In the genomic region with DNA sequence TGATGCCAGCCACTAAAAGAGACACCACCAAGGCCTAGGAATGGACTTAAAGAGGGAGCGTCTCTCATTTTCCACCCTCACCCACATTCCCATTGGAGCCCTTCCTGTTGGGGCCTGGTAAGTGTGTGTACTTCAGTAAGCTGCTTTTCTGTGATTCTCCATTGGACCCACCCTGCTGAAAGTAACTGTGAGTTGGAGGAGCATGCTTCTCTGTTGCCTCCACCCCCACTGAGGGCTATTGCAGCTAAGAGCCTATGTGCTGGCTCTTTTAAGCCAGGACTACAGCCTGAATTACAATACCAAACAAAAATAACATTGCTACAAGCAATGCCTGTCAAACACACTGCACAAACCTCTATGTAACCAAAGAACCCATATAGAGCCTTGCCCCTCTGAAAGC, we compare ENCODE assay signal across 20 cellular contexts.
A peak's percentile ranks its signal among the peaks of the same experiment; 100 is the strongest.
DNase-seq lines count a peak whose midpoint lies in the region; ATAC-seq, FAIRE-seq and TF ChIP-seq lines count a peak whose summit lies in the region.
"Had no signal": no experiment of that assay in that cellular context is flagged by ENCODE, and none has a peak within 500 bp of the region (broad histone marks: within the 10 kb centered on the region; RNA-seq: fewer than 3 reads in every experiment).

No MANE protein-coding gene starts in this region.

- H2AFZ ChIP-seq in GM12878 (ENCODE audit: control insufficient read depth, low read depth, low read length) = no peak overlapping the region

- no peak overlapping the region for H3K4me2 ChIP-seq in GM12878 (ENCODE audit: control insufficient read depth, insufficient read depth)

- 94% methylated on average over 1 of the region's 1 CpG for WGBS in GM12878 (ENCODE audit: insufficient coverage, insufficient replicate concordance, low lambda C conversion rate, missing lambda C conversion rate)
- WGBS in transverse colon (ENCODE audit: low coverage in 1 of 2), 2 donors = 94 to 100% methylated on average over 1 of the region's 1 CpG

- no peak for TF ChIP-seq CTCF in CD8-positive, alpha-beta T cell (IDR thresholded peaks at IDR 0.05)
- TF ChIP-seq CTCF in GM12878 (IDR thresholded peaks at IDR 0.05 in 2 of 3, conservative IDR thresholded peaks at IDR 0.05 in 1 of 3; ENCODE audit: control insufficient read depth in 2 of 3, extremely low read depth in 1 of 3, insufficient read depth in 1 of 3, low read depth in 3 of 3, low read length in 3 of 3) = no peak
- TF ChIP-seq CTCF in transverse colon (IDR thresholded peaks at IDR 0.05) = no peak

- no peak overlapping the region for H3K27ac Mint-ChIP-seq in CD8-positive, alpha-beta T cell
- H3K27ac Mint-ChIP-seq: HFFc6 had no signal

- no peaks in the 10 kb centered on the region for H3K27me3 Mint-ChIP-seq in CD8-positive, alpha-beta T cell (ENCODE audit: low read depth)

- no peaks in the 10 kb centered on the region for H3K36me3 ChIP-seq in CD8-positive, alpha-beta T cell (ENCODE audit: insufficient read depth, low read length)
- H3K36me3 ChIP-seq in GM12878 (ENCODE audit: control insufficient read depth in 2 of 2, insufficient read depth in 2 of 2, low read length in 1 of 2) (no peaks in the 10 kb centered on the region), transverse colon (no peaks in the 10 kb centered on the region)
- H3K36me3 ChIP-seq: upper lobe of left lung had no signal

- TF ChIP-seq RAD21 in GM12878 (IDR thresholded peaks at IDR 0.05; ENCODE audit: insufficient read depth, low read depth, low read length) = no peak

- no peaks in the 10 kb centered on the region for H3K79me2 ChIP-seq in GM12878 (ENCODE audit: control insufficient read depth, insufficient read depth, low read length)

- peaks cover 11% of the 10 kb centered on the region for H3K9me3 Mint-ChIP-seq in CD8-positive, alpha-beta T cell

- CTCF ChIA-PET in CD8-positive, alpha-beta T cell (lab: Charles Lee) = no interaction called here
- CTCF ChIA-PET in GM12878 (lab: Yijun Ruan, JAX) = interaction anchor here (0.6 to 0.9 kb wide), 3 partner anchors 40 to 126 kb away, joined by 3 to 4 read pairs (median 3); no protein-coding TSS in a partner anchor

- no TSS peak for BruUV-seq in GM12878 (replicated peaks; lab: Mats Ljungman, UMichigan)

- H3K4me3 Mint-ChIP-seq in CD8-positive, alpha-beta T cell = peak overlapping the region; percentile 42
- H3K4me3 Mint-ChIP-seq: HFFc6 had no signal

- FAIRE-seq in GM19239 (lab: Jason Lieb, UNC) = peak; percentile 45
- no peak for FAIRE-seq in GM12878 (lab: Jason Lieb, UNC)
- FAIRE-seq: small intestine had no signal

- no peaks in the 10 kb centered on the region for H4K20me1 ChIP-seq in GM12878 (ENCODE audit: control insufficient read depth, insufficient read depth)

- RAD21 ChIA-PET in GM12878 (lab: Charles Lee; ENCODE audit: unreplicated experiment) = interaction anchor here (0.8 to 0.9 kb wide), 2 partner anchors 18 to 126 kb away, joined by 3 read pairs; no protein-coding TSS in a partner anchor

- POLR2A ChIA-PET in CD8-positive, alpha-beta T cell (lab: Charles Lee) = no interaction called here
- POLR2A ChIA-PET in GM12878 (lab: Charles Lee) = no interaction called here

- peaks cover 6% of the 10 kb centered on the region for H3K36me3 Mint-ChIP-seq in CD8-positive, alpha-beta T cell

- H3K9ac ChIP-seq in GM12878 (ENCODE audit: control insufficient read depth, insufficient read depth, low read length) = no peak overlapping the region

- H3K9me3 ChIP-seq in CD8-positive, alpha-beta T cell (ENCODE audit: low read length) = peaks cover 7% of the 10 kb centered on the region
- H3K9me3 ChIP-seq in GM12878 (replicated peaks; ENCODE audit: control insufficient read depth, insufficient read depth, low read length) (no peaks in the 10 kb centered on the region; the same call in 2 of the 3 replicates), transverse colon (peaks cover 3 to 13% of the 10 kb centered on the region in 2 donors)
- H3K9me3 ChIP-seq: upper lobe of left lung had no signal

- H3K4me3 ChIP-seq in CD8-positive, alpha-beta T cell (ENCODE audit: low read depth, low read length) = no peak overlapping the region
- no peak overlapping the region for H3K4me3 ChIP-seq in GM12878
- H3K4me3 ChIP-seq in transverse colon = no peak overlapping the region
- H3K4me3 ChIP-seq: coronary artery, upper lobe of left lung had no signal

- SMC1A ChIA-PET in GM12878 (lab: Charles Lee; ENCODE audit: uncharacterized antibody, unreplicated experiment) = interaction anchor here (0.9 to 1.0 kb wide), 5 partner anchors 14 to 107 kb away, joined by 3 to 5 read pairs (median 3); no protein-coding TSS in a partner anchor

- H3K4me1 Mint-ChIP-seq in CD8-positive, alpha-beta T cell (ENCODE audit: low read depth) = peaks cover 24% of the 10 kb centered on the region

- no peak for DNase-seq in CD8-positive, alpha-beta T cell
- DNase-seq in GM19239 (ENCODE audit: insufficient read length, low spot score) (no peak), GM12878 (ENCODE audit: low read depth, low spot score) (no peak), transverse colon (no peak), NCI-H1417 (lab: John Stamatoyannopoulos, UW) (no peak), SKM-1 treated with dmso at 0.1 percent for 144 hours (lab: John Stamatoyannopoulos, UW; ENCODE audit: unreplicated experiment) (no peak)
- DNase-seq: activated CD4-positive, CD25-positive, alpha-beta regulatory T cell treated with anti-CD3 and anti-CD28 coated beads, Interleukin-2, amount 50 U/mL, for 72 hours; aorta; glutamatergic neuron; HFFc6; midbrain; NCI-H1092; NCI-H2171; RPMI8226; small intestine; stimulated activated naive CD4-positive, alpha-beta T cell; upper lobe of left lung had no signal

- TF ChIP-seq EP300 in GM12878 (IDR thresholded peaks at IDR 0.05; ENCODE audit: borderline replicate concordance in 1 of 2, control insufficient read depth in 1 of 2, low read depth in 2 of 2, low read length in 2 of 2) (no peak), transverse colon (IDR thresholded peaks at IDR 0.05; ENCODE audit: low read depth) (no peak)

- H3K27ac ChIP-seq in CD8-positive, alpha-beta T cell (ENCODE audit: low read depth, low read length) = no peak overlapping the region
- H3K27ac ChIP-seq in GM12878 (ENCODE audit: control insufficient read depth, insufficient read depth) (no peak overlapping the region), transverse colon (no peak overlapping the region)
- H3K27ac ChIP-seq: coronary artery, upper lobe of left lung had no signal

- TF ChIP-seq POLR2A in GM12878 (IDR thresholded peaks at IDR 0.05; ENCODE audit: low read depth, low read length) = no peak
- TF ChIP-seq POLR2A in transverse colon (IDR thresholded peaks at IDR 0.05) = no peak

- no peak for ATAC-seq in CD8-positive, alpha-beta T cell
- ATAC-seq in HG02973 (IDR thresholded peaks at IDR 0.05; ENCODE audit: unreplicated experiment) (peak; percentile 15), GM12878 (peak; percentile 20), HG02678 (IDR thresholded peaks at IDR 0.05; ENCODE audit: unreplicated experiment) (no peak)

- intact Hi-C loops in CD8-positive, alpha-beta T cell (cut with DNase I, micrococcal nuclease) = no loop called here
- intact Hi-C loops in GM12878 (cut with micrococcal nuclease; ENCODE audit: unreplicated experiment) = no loop called here
- intact Hi-C loops in transverse colon (cut with DNase I; ENCODE audit: low total_unique reads) = no loop called here

- H3K4me1 ChIP-seq in CD8-positive, alpha-beta T cell (ENCODE audit: insufficient read depth, low read length) = peaks cover 4% of the 10 kb centered on the region
- H3K4me1 ChIP-seq in GM12878 (ENCODE audit: control insufficient read depth, insufficient read depth, low read length) (peaks cover 8% of the 10 kb centered on the region), transverse colon (no peaks in the 10 kb centered on the region)
- H3K4me1 ChIP-seq: upper lobe of left lung had no signal

- no peaks in the 10 kb centered on the region for H3K27me3 ChIP-seq in CD8-positive, alpha-beta T cell (ENCODE audit: insufficient read depth, low read length)
- H3K27me3 ChIP-seq in GM12878 (replicated peaks in 1 of 2; ENCODE audit: control insufficient read depth in 2 of 2, insufficient read depth in 2 of 2, low read length in 1 of 2) = peaks cover 0 to 5% of the 10 kb centered on the region in 2 experiments; a peak in 2 of 4 replicates
- H3K27me3 ChIP-seq in transverse colon = no peaks in the 10 kb centered on the region
- H3K27me3 ChIP-seq: upper lobe of left lung had no signal

- in situ Hi-C loops in GM12878 (cut with MboI) (no loop called here), transverse colon (cut with MboI; ENCODE audit: low pct_ligation_motif_present in 1 of 4, low pct_unique_long_range_greater_than_20kb in 1 of 4, low sequenced_read_pairs in 3 of 4) (no loop called here)

TF ChIP-seq in GM12878, 131 proteins besides CTCF, POLR2A, EP300 and RAD21 (continues in another document):
- no peak for TF ChIP-seq NBN (IDR thresholded peaks at IDR 0.05)
- TF ChIP-seq, protein P1, sequence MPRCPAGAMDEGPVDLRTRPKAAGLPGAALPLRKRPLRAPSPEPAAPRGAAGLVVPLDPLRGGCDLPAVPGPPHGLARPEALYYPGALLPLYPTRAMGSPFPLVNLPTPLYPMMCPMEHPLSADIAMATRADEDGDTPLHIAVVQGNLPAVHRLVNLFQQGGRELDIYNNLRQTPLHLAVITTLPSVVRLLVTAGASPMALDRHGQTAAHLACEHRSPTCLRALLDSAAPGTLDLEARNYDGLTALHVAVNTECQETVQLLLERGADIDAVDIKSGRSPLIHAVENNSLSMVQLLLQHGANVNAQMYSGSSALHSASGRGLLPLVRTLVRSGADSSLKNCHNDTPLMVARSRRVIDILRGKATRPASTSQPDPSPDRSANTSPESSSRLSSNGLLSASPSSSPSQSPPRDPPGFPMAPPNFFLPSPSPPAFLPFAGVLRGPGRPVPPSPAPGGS (IDR thresholded peaks at IDR 0.05; ENCODE audit: borderline replicate concordance, insufficient read depth, low read depth, low read length, poor library complexity, severe bottlenecking) = no peak
- no peak for TF ChIP-seq GATAD2B (conservative IDR thresholded peaks at IDR 0.05; ENCODE audit: low read depth)
- no peak for TF ChIP-seq BACH1 (IDR thresholded peaks at IDR 0.05; ENCODE audit: borderline replicate concordance)
- no peak for TF ChIP-seq ZZZ3 (IDR thresholded peaks at IDR 0.05; ENCODE audit: control insufficient read depth, insufficient read length, low read depth)
- TF ChIP-seq, protein P2, sequence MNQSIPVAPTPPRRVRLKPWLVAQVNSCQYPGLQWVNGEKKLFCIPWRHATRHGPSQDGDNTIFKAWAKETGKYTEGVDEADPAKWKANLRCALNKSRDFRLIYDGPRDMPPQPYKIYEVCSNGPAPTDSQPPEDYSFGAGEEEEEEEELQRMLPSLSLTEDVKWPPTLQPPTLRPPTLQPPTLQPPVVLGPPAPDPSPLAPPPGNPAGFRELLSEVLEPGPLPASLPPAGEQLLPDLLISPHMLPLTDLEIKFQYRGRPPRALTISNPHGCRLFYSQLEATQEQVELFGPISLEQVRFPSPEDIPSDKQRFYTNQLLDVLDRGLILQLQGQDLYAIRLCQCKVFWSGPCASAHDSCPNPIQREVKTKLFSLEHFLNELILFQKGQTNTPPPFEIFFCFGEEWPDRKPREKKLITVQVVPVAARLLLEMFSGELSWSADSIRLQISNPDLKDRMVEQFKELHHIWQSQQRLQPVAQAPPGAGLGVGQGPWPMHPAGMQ (IDR thresholded peaks at IDR 0.05; ENCODE audit: borderline replicate concordance) = no peak
- no peak for TF ChIP-seq SREBF1 (IDR thresholded peaks at IDR 0.05; ENCODE audit: low read length)
- no peak for TF ChIP-seq STAT3 (IDR thresholded peaks at IDR 0.05; ENCODE audit: low read depth, low read length)

Comparison
In these comparisons a context has a peak if more than half of its experiments do, and no peak if none do; other contexts are left out.
1. ATAC-seq: peak in HG02973 (single experiment) and GM12878 (single experiment); none in CD8-positive, alpha-beta T cell (single experiment) and HG02678 (single experiment).